18 cellular contexts compared by ENCODE assay signal in genomic region chr12:32126720-32127119, GRCh38. TPM values are rescaled to one million over a fixed set of nuclear protein-coding genes. Genes with fewer than 3 reads are reported as not detected.
A peak's percentile ranks its signal among the peaks of the same experiment; 100 is the strongest.
DNase-seq lines count a peak whose midpoint lies in the region; ATAC-seq, FAIRE-seq and TF ChIP-seq lines count a peak whose summit lies in the region.
"Had no signal": no experiment of that assay in that cellular context is flagged by ENCODE, and none has a peak within 500 bp of the region (broad histone marks: within the 10 kb centered on the region; RNA-seq: fewer than 3 reads in every experiment).

No MANE protein-coding gene starts in this region.

- no peak for FAIRE-seq in urothelium cell line (lab: Jason Lieb, UNC)
- FAIRE-seq: GM12878 had no signal

- H3K36me3 ChIP-seq in GM23338 (ENCODE audit: insufficient read depth) (no peaks in the 10 kb centered on the region), RWPE2 (ENCODE audit: low read depth) (0 out of 2 replicates have a peak, but pooled peaks cover 4% of the 10 kb centered on the region)
- H3K36me3 ChIP-seq: right atrium auricular region had no signal

- no peaks in the 10 kb centered on the region for H3K9me3 ChIP-seq in RWPE2 (ENCODE audit: severe bottlenecking)
- H3K9me3 ChIP-seq: right atrium auricular region had no signal

- no peak overlapping the region for H3K27ac Mint-ChIP-seq in GM23338
- H3K27ac Mint-ChIP-seq: CD4-positive, CD25-positive, alpha-beta regulatory T cell had no signal

- H3K4me2 ChIP-seq in GM23338: no peak overlapping the region

- H3K27me3 ChIP-seq in GM23338 (ENCODE audit: insufficient read depth): no peaks in the 10 kb centered on the region
- no peaks in the 10 kb centered on the region for H3K27me3 ChIP-seq in RWPE2 (ENCODE audit: insufficient read depth, poor library complexity, severe bottlenecking)
- H3K27me3 ChIP-seq: right atrium auricular region had no signal

- no peak overlapping the region for H2AFZ ChIP-seq in GM23338

- no peaks in the 10 kb centered on the region for H3K9me2 ChIP-seq in GM23338 (ENCODE audit: insufficient read depth)

- H3K27ac ChIP-seq in GM23338 (ENCODE audit: low read depth) (peak overlapping the region; percentile 70; the same call in 1 of the 2 replicates), RWPE2 (ENCODE audit: poor library complexity, severe bottlenecking) (peak overlapping the region; percentile 5), epithelial cell of prostate (peak overlapping the region; percentile 10)
- H3K27ac ChIP-seq: right atrium auricular region had no signal

- H4K20me1 ChIP-seq in GM23338 (replicated peaks; ENCODE audit: insufficient read depth): peaks cover 9% of the 10 kb centered on the region

- no peak for DNase-seq in GM23338 (ENCODE audit: low spot score)
- DNase-seq in RWPE2 (ENCODE audit: low spot score): no peak
- peak; percentile 39 for DNase-seq in epithelial cell of prostate (ENCODE audit: low read depth, low spot score)
- DNase-seq in urothelium cell line (ENCODE audit: low spot score): peak; percentile 46
- no peak for DNase-seq in stimulated activated CD4-positive, alpha-beta T cell treated with anti-CD3 and anti-CD28 coated beads, Interleukin-2, amount 100 ng/mL, for 48 hours
- DNase-seq: activated CD4-positive, alpha-beta T cell treated with anti-CD3 and anti-CD28 coated beads, Interleukin-2, amount 50 U/mL, for 48 hours; activated T-cell treated with anti-CD3 and anti-CD28 coated beads, Interleukin-2, amount 50 U/mL, for 4 hours; CD4-positive, CD25-positive, alpha-beta regulatory T cell; DND-41; head of caudate nucleus; islet precursor cell; NCI-H1436; NCI-H446 treated with DMSO at 0.1 percent for 48 hours had no signal

- H3K79me2 ChIP-seq in GM23338 (replicated peaks; ENCODE audit: insufficient read depth): peaks cover 100% of the 10 kb centered on the region

- no peaks in the 10 kb centered on the region for H3K9me3 Mint-ChIP-seq in GM23338
- H3K9me3 Mint-ChIP-seq: activated T-cell treated with anti-CD3 and anti-CD28 coated beads, Interleukin-2, amount 50 U/mL, for 4 hours; CD4-positive, CD25-positive, alpha-beta regulatory T cell; neural crest cell had no signal

- H3K4me1 ChIP-seq in GM23338 (ENCODE audit: insufficient read depth) (peaks cover 33% of the 10 kb centered on the region), RWPE2 (ENCODE audit: insufficient read depth, poor library complexity, severe bottlenecking) (peaks cover 14% of the 10 kb centered on the region)
- H3K4me1 ChIP-seq: right atrium auricular region had no signal

- TF ChIP-seq CTCF in GM23338 (conservative IDR thresholded peaks at IDR 0.05; ENCODE audit: low read depth in 2 of 2) (no peak), RWPE2 (IDR thresholded peaks at IDR 0.05; ENCODE audit: poor library complexity, severe bottlenecking) (no peak)

- peaks cover 34% of the 10 kb centered on the region for H3K4me1 Mint-ChIP-seq in GM23338

- H3K27me3 Mint-ChIP-seq in GM23338 (ENCODE audit: insufficient read depth, low read depth, poor library complexity): peaks cover 1% of the 10 kb centered on the region
- H3K27me3 Mint-ChIP-seq: CD4-positive, CD25-positive, alpha-beta regulatory T cell had no signal

- peaks cover 10% of the 10 kb centered on the region for H3F3A ChIP-seq in GM23338 (replicated peaks; ENCODE audit: low read depth)

- ATAC-seq in GM23338 (no peak), RWPE2 (ENCODE audit: low read depth) (peak; percentile 96), HG03039 (IDR thresholded peaks at IDR 0.05; ENCODE audit: unreplicated experiment) (no peak), HG02970 (IDR thresholded peaks at IDR 0.05; ENCODE audit: low FRiP score, unreplicated experiment) (no peak)
- ATAC-seq: activated T-cell treated with anti-CD3 and anti-CD28 coated beads, Interleukin-2, amount 50 U/mL, for 4 hours; GM12878 had no signal

- H3K4me3 ChIP-seq in GM23338 (no peak overlapping the region), RWPE2 (ENCODE audit: severe bottlenecking) (no peak overlapping the region)
- H3K4me3 ChIP-seq: GM12878, right atrium auricular region had no signal

- no peak overlapping the region for H3K4me3 Mint-ChIP-seq in GM23338
- H3K4me3 Mint-ChIP-seq: activated T-cell treated with anti-CD3 and anti-CD28 coated beads, Interleukin-2, amount 50 U/mL, for 4 hours; CD4-positive, CD25-positive, alpha-beta regulatory T cell; neural crest cell had no signal

- H3K36me3 Mint-ChIP-seq in GM23338 (ENCODE audit: low read depth): peaks cover 16% of the 10 kb centered on the region; the same call in 2 of the 3 replicates

TF ChIP-seq in GM23338, 12 proteins besides CTCF, POLR2A, EP300 and RAD21 (continues in another document):
- TF ChIP-seq CREB1 (CRISPR knock-in tag; IDR thresholded peaks at IDR 0.05; ENCODE audit: low read depth): no peak
- TF ChIP-seq STAT1 (IDR thresholded peaks at IDR 0.05; ENCODE audit: unreplicated experiment): no peak
- no peak for TF ChIP-seq ZNF462 (CRISPR knock-in tag; IDR thresholded peaks at IDR 0.05)
- no peak for TF ChIP-seq EZH2phosphoT487 (IDR thresholded peaks at IDR 0.05; ENCODE audit: unreplicated experiment)
- TF ChIP-seq ETS1 (IDR thresholded peaks at IDR 0.05): no peak
- no peak for TF ChIP-seq NANOG (IDR thresholded peaks at IDR 0.05; ENCODE audit: borderline replicate concordance)
- TF ChIP-seq ZNF331 (CRISPR knock-in tag; IDR thresholded peaks at IDR 0.05; ENCODE audit: low read depth): no peak
- no peak for TF ChIP-seq JUNB (IDR thresholded peaks at IDR 0.05; ENCODE audit: unreplicated experiment)
- no peak for TF ChIP-seq EZH2 (IDR thresholded peaks at IDR 0.05; ENCODE audit: low read depth, unreplicated experiment)
- TF ChIP-seq ZNF114 (CRISPR knock-in tag; IDR thresholded peaks at IDR 0.05): no peak

RNA-seq across cellular contexts. Expression of gene BICD1, which starts 20.1 kb away (rescaled TPM):
- total RNA-seq in GM23338 (2014; rRNA removed; shearing (Covaris generic)): 76.4 and 83.6 TPM in 2 replicates
- 46.3 and 59.3 TPM in 2 replicates for polyA plus RNA-seq in GM23338 (2016; fragmentation: Nextera tagmentation; extraction: Ambion mirVana)

Comparison
In these comparisons a context has a peak if more than half of its experiments do, and no peak if none do; other contexts are left out.
1. DNase-seq: peak in epithelial cell of prostate (single experiment) and urothelium cell line (single experiment); none in GM23338 (single experiment), RWPE2 (single experiment) and stimulated activated CD4-positive, alpha-beta T cell treated with anti-CD3 and anti-CD28 coated beads, Interleukin-2, amount 100 ng/mL, for 48 hours (0 of 2).
2. H3K27ac ChIP-seq: peak in every context shown above with its lines; median percentile 70 in GM23338; 10 in epithelial cell of prostate; 5 in RWPE2.